ENCODE assay signal across 23 cellular contexts in genomic region chr4:46649390-46649789, GRCh38.
"Had no signal": no experiment of that assay in that cellular context is flagged by ENCODE, and none has a peak within 500 bp of the region (broad histone marks: within the 10 kb centered on the region; RNA-seq: fewer than 3 reads in every experiment).

No MANE protein-coding gene starts in this region.

- ATAC-seq: naive thymus-derived CD8-positive, alpha-beta T cell; psoas muscle; right lobe of liver; stimulated activated naive B cell treated with anti-CD40 and anti-IgM and Interleukin-4, amounts not matched to agents 10 μg/mL and 1 μg/mL and 100 μg/mL, for 72 hours; stimulated activated naive CD8-positive, alpha-beta T cell treated with anti-CD3 and anti-CD28 coated beads, Interleukin-15, Interleukin-2, amounts not matched to agents 100 U/mL and 50 U/mL, for 24 hours had no signal

- H3K4me3 ChIP-seq: left ventricle myocardium inferior, psoas muscle, right atrium auricular region, right lobe of liver, skin epidermis, stomach, testis, thyroid gland, transverse colon, upper lobe of left lung, vagina had no signal

- DNase-seq: hypothalamus; immature natural killer cell; kidney; left ventricle myocardium inferior; midbrain; naive thymus-derived CD8-positive, alpha-beta T cell; occipital lobe; psoas muscle; right lobe of liver; stimulated activated CD4-positive, alpha-beta T cell treated with anti-CD3 and anti-CD28 coated beads, Interleukin-12 subunit alpha, Interleukin-12 subunit beta, amount 100 ng/mL, for 4 hours; stimulated activated CD4-positive, alpha-beta T cell treated with anti-CD3 and anti-CD28 coated beads, Interleukin-15, amount 100 ng/mL, for 24 hours; stimulated activated CD4-positive, alpha-beta T cell treated with anti-CD3 and anti-CD28 coated beads, Interleukin-2, amount 100 ng/mL, for 24 hours; stimulated activated CD4-positive, alpha-beta T cell treated with anti-CD3 and anti-CD28 coated beads, Interleukin-4, amount 100 ng/mL, for 1 hour; stimulated activated naive B cell treated with anti-CD40 and anti-IgM and Interleukin-4, amounts not matched to agents 10 μg/mL and 1 μg/mL and 100 μg/mL, for 72 hours; stimulated activated naive CD8-positive, alpha-beta T cell treated with anti-CD3 and anti-CD28 coated beads, Interleukin-15, Interleukin-2, amounts not matched to agents 100 U/mL and 50 U/mL, for 24 hours; stomach; testis; thyroid gland; transverse colon; upper lobe of left lung had no signal
